24 cellular contexts compared by ENCODE assay signal in the genomic region with DNA sequence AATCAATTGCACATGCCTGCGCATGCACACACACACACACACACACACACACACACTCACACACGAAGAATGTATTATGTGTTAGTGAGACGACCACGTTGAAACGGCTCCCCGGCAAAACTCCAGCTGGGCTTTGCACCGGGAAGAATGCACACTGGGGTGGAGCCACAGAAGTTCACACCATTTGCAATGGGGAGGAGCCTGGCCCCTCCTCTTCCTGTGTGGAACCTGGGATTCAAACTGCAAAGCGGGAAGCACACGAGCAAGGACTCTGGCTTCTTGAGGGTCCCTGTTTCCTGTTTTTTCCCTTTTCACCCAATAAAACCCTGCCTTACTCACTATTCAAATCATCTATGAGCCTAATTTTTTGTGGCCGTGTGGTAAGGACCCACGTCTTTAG.
"Had no signal": no experiment of that assay in that cellular context is flagged by ENCODE, and none has a peak within 500 bp of the region (broad histone marks: within the 10 kb centered on the region; RNA-seq: fewer than 3 reads in every experiment).

No MANE protein-coding gene starts in this region.

- H3K4me1 Mint-ChIP-seq: naive thymus-derived CD4-positive, alpha-beta T cell; stimulated activated effector memory CD8-positive, alpha-beta T cell treated with anti-CD3 and anti-CD28 coated beads, Interleukin-12 subunit alpha, Interleukin-12 subunit beta, amount 100 ng/mL, for 72 hours had no signal

- H3K9me3 Mint-ChIP-seq: activated CD4-positive, alpha-beta T cell treated with anti-CD3 and anti-CD28 coated beads, Interleukin-2, amount 10 ng/mL, durations not matched to agents 24 days and 14 days; stimulated activated effector memory CD8-positive, alpha-beta T cell treated with anti-CD3 and anti-CD28 coated beads, Interleukin-12 subunit alpha, Interleukin-12 subunit beta, amount 100 ng/mL, for 72 hours had no signal

- H3K4me1 ChIP-seq: left lung, psoas muscle, right atrium auricular region, suprapubic skin, transverse colon had no signal

- H3K9me3 ChIP-seq: left lung, neutrophil, ovary, psoas muscle, right atrium auricular region, suprapubic skin, transverse colon had no signal

- DNase-seq: activated CD4-positive, alpha-beta T cell treated with anti-CD3 and anti-CD28 coated beads, Interleukin-2, amount 10 ng/mL, durations not matched to agents 24 days and 14 days; activated gamma-delta T cell treated with Interleukin-2 at 50 U/mL for 16 hours; activated T-cell treated with anti-CD3 and anti-CD28 coated beads, Interleukin-2, amount 50 U/mL, for 1 hour; aorta; brain microvascular endothelial cell; caudate nucleus; dermis blood vessel endothelial cell; effector CD8-positive, alpha-beta T cell; erythroblast; naive thymus-derived CD4-positive, alpha-beta T cell; ovary; psoas muscle; stimulated activated CD4-positive, alpha-beta T cell treated with anti-CD3 and anti-CD28 coated beads, Interleukin-2, amount 100 ng/mL, for 24 hours; stimulated activated naive CD8-positive, alpha-beta T cell treated with anti-CD3 and anti-CD28 coated beads, Interleukin-15, amount 100 ng/mL, for 72 hours; transverse colon had no signal

- H3K4me3 Mint-ChIP-seq: activated CD4-positive, alpha-beta T cell treated with anti-CD3 and anti-CD28 coated beads, Interleukin-2, amount 10 ng/mL, durations not matched to agents 24 days and 14 days; naive thymus-derived CD4-positive, alpha-beta T cell; stimulated activated effector memory CD8-positive, alpha-beta T cell treated with anti-CD3 and anti-CD28 coated beads, Interleukin-12 subunit alpha, Interleukin-12 subunit beta, amount 100 ng/mL, for 72 hours; stimulated activated naive CD8-positive, alpha-beta T cell treated with anti-CD3 and anti-CD28 coated beads, Interleukin-15, amount 100 ng/mL, for 72 hours had no signal

- H3K36me3 ChIP-seq: brain microvascular endothelial cell, left lung, neutrophil, ovary, right atrium auricular region, suprapubic skin, transverse colon had no signal

- H3K27me3 ChIP-seq: brain microvascular endothelial cell, foreskin keratinocyte, left lung, neutrophil, ovary, right atrium auricular region, suprapubic skin, transverse colon had no signal

- H3K27ac ChIP-seq: brain microvascular endothelial cell, foreskin keratinocyte, left lung, neutrophil, ovary, psoas muscle, right atrium auricular region, suprapubic skin, transverse colon had no signal

- H3K27ac Mint-ChIP-seq: activated CD4-positive, alpha-beta T cell treated with anti-CD3 and anti-CD28 coated beads, Interleukin-2, amount 10 ng/mL, durations not matched to agents 24 days and 14 days; activated naive CD4-positive, alpha-beta T cell treated with anti-CD3 and anti-CD28 coated beads, Interleukin-2, amount 50 U/mL, for 72 hours; naive thymus-derived CD4-positive, alpha-beta T cell; stimulated activated effector memory CD8-positive, alpha-beta T cell treated with anti-CD3 and anti-CD28 coated beads, Interleukin-12 subunit alpha, Interleukin-12 subunit beta, amount 100 ng/mL, for 72 hours; stimulated activated naive CD8-positive, alpha-beta T cell treated with anti-CD3 and anti-CD28 coated beads, Interleukin-15, amount 100 ng/mL, for 72 hours had no signal

- H3K36me3 Mint-ChIP-seq: activated naive CD4-positive, alpha-beta T cell treated with anti-CD3 and anti-CD28 coated beads, Interleukin-2, amount 50 U/mL, for 72 hours; naive thymus-derived CD4-positive, alpha-beta T cell; stimulated activated effector memory CD8-positive, alpha-beta T cell treated with anti-CD3 and anti-CD28 coated beads, Interleukin-12 subunit alpha, Interleukin-12 subunit beta, amount 100 ng/mL, for 72 hours had no signal

- ATAC-seq: activated CD4-positive, CD25-positive, alpha-beta regulatory T cell treated with anti-CD3 and anti-CD28 coated beads, Interleukin-2, amount 50 U/mL, for 24 hours; activated naive CD4-positive, alpha-beta T cell treated with anti-CD3 and anti-CD28 coated beads, Interleukin-2, amount 50 U/mL, for 72 hours; left lung; naive thymus-derived CD4-positive, alpha-beta T cell; psoas muscle; stimulated activated effector memory CD8-positive, alpha-beta T cell treated with anti-CD3 and anti-CD28 coated beads, Interleukin-12 subunit alpha, Interleukin-12 subunit beta, amount 100 ng/mL, for 72 hours; stimulated activated naive CD8-positive, alpha-beta T cell treated with anti-CD3 and anti-CD28 coated beads, Interleukin-15, amount 100 ng/mL, for 72 hours had no signal

- H3K27me3 Mint-ChIP-seq: activated CD4-positive, alpha-beta T cell treated with anti-CD3 and anti-CD28 coated beads, Interleukin-2, amount 10 ng/mL, durations not matched to agents 24 days and 14 days; naive thymus-derived CD4-positive, alpha-beta T cell; stimulated activated naive CD8-positive, alpha-beta T cell treated with anti-CD3 and anti-CD28 coated beads, Interleukin-15, amount 100 ng/mL, for 72 hours had no signal

- H3K4me3 ChIP-seq: left lung, lung, ovary, psoas muscle, right atrium auricular region, suprapubic skin, transverse colon had no signal
